Comparison of ENCODE assay signal across 24 cellular contexts in genomic region chr15:37880835-37881153, GRCh38. TPM values are rescaled to one million over a fixed set of nuclear protein-coding genes. Genes with fewer than 3 reads are reported as not detected.
"Had no signal": no experiment of that assay in that cellular context is flagged by ENCODE, and none has a peak within 500 bp of the region (broad histone marks: within the 10 kb centered on the region; RNA-seq: fewer than 3 reads in every experiment).

No MANE protein-coding gene starts in this region.

- H3K4me1 Mint-ChIP-seq: activated CD4-positive, alpha-beta memory T cell treated with anti-CD3 and anti-CD28 coated beads, Interleukin-2, amount 10 ng/mL, durations not matched to agents 7 days and 5 days; immature natural killer cell; naive thymus-derived CD8-positive, alpha-beta T cell had no signal

- H3K27me3 ChIP-seq: brain microvascular endothelial cell, testis, vagina had no signal

- H3K36me3 Mint-ChIP-seq: activated naive CD4-positive, alpha-beta T cell treated with anti-CD3 and anti-CD28 coated beads, Interleukin-2, amount 50 U/mL, for 72 hours; immature natural killer cell; naive thymus-derived CD8-positive, alpha-beta T cell had no signal

- H3K27ac ChIP-seq: brain microvascular endothelial cell, hepatocyte, left lung, testis, vagina had no signal

- H2AFZ ChIP-seq: hepatocyte had no signal

- H3K9me3 ChIP-seq: left lung, testis, vagina had no signal

- H3K36me3 ChIP-seq: brain microvascular endothelial cell, left lung, vagina had no signal

- H3K9me3 Mint-ChIP-seq: activated CD4-positive, alpha-beta memory T cell treated with anti-CD3 and anti-CD28 coated beads, Interleukin-2, amount 10 ng/mL, durations not matched to agents 7 days and 5 days; activated naive CD4-positive, alpha-beta T cell treated with anti-CD3 and anti-CD28 coated beads, Interleukin-2, amount 50 U/mL, for 72 hours; immature natural killer cell had no signal

- DNase-seq: activated CD4-positive, alpha-beta memory T cell treated with anti-CD3 and anti-CD28 coated beads, Interleukin-2, amount 10 ng/mL, durations not matched to agents 7 days and 5 days; activated CD4-positive, alpha-beta T cell treated with anti-CD3 and anti-CD28 coated beads for 4 hours; activated CD4-positive, CD25-positive, alpha-beta regulatory T cell; activated gamma-delta T cell treated with Interleukin-2 at 50 U/mL for 16 hours; aorta; central memory CD4-positive, alpha-beta T cell; effector memory CD4-positive, alpha-beta T cell; immature natural killer cell; left lung; stimulated activated CD4-positive, alpha-beta T cell treated with anti-CD3 and anti-CD28 coated beads, Interleukin-4, amount 100 ng/mL, for 1 hour; stimulated activated naive CD4-positive, alpha-beta T cell had no signal

- H3K4me3 ChIP-seq: hepatocyte, left lung, lung, testis, vagina had no signal

- H3K27ac Mint-ChIP-seq: activated CD4-positive, alpha-beta memory T cell treated with anti-CD3 and anti-CD28 coated beads, Interleukin-2, amount 10 ng/mL, durations not matched to agents 7 days and 5 days; activated naive CD4-positive, alpha-beta T cell treated with anti-CD3 and anti-CD28 coated beads, Interleukin-2, amount 50 U/mL, for 72 hours; immature natural killer cell; naive thymus-derived CD8-positive, alpha-beta T cell had no signal

- H3K4me3 Mint-ChIP-seq: activated CD4-positive, alpha-beta memory T cell treated with anti-CD3 and anti-CD28 coated beads, Interleukin-2, amount 10 ng/mL, durations not matched to agents 7 days and 5 days; immature natural killer cell; naive thymus-derived CD8-positive, alpha-beta T cell had no signal

- H3K79me2 ChIP-seq: hepatocyte had no signal

- H3K4me1 ChIP-seq: left lung, testis, vagina had no signal

RNA-seq across cellular contexts. Expression of gene TMCO5A, which starts 53.6 kb away (rescaled TPM):
- total RNA-seq: activated CD4-positive, alpha-beta memory T cell treated with anti-CD3 and anti-CD28 coated beads, Interleukin-2, amount 10 ng/mL, durations not matched to agents 7 days and 5 days; activated naive CD4-positive, alpha-beta T cell treated with anti-CD3 and anti-CD28 coated beads, Interleukin-2, amount 50 U/mL, for 72 hours; aorta; dermis microvascular lymphatic vessel endothelial cell; endothelial cell of umbilical vein; esophagus mucosa; hepatocyte; kidney epithelial cell; left lung; lung; naive thymus-derived CD8-positive, alpha-beta T cell; osteocyte; progenitor cell of endocrine pancreas; vagina had no signal
- polyA plus RNA-seq: aorta; endothelial cell of umbilical vein; hepatocyte; immature natural killer cell; naive thymus-derived CD8-positive, alpha-beta T cell had no signal
